In the genomic region with DNA sequence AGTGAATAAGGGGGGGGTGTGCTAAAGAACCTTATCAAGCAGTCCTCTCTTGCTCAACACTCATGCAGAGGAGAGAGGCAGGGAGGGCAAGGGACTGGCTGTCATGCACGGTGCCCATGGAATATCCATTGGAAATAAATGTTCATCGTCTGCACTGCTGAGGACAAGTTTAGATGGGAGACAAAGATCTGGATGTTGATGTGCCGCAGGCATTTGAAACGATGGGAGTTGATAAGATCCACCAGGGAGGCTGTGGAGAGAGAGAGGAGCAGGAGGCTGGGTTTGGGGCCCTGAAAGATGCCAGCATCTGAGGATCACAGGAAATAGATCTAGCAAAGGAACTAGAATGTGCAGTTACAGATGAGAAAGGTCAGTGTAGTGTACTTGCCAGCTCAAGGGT, we compare ENCODE assay signal across 20 cellular contexts.
"Had no signal": no experiment of that assay in that cellular context is flagged by ENCODE, and none has a peak within 500 bp of the region (broad histone marks: within the 10 kb centered on the region; RNA-seq: fewer than 3 reads in every experiment).

No MANE protein-coding gene starts in this region.

- ATAC-seq: K562 had no signal

- H3K4me3 ChIP-seq: K562, SJSA1 had no signal

- DNase-seq: MM.1S, NCI-H1092, NCI-H1105 treated with DMSO at 0.1 percent for 48 hours, NCI-H1436, NCI-H187, NCI-H2029, NCI-H2081 treated with DMSO at 0.1 percent for 48 hours, NCI-H2171, NCI-H226, NCI-H446, NCI-H510A, NCI-H524 treated with DMSO at 0.1 percent for 48 hours, NCI-H69, NCI-H774, Right ventricle myocardium superior, RPMI8226, SIG-M5 had no signal

- H3K27me3 Mint-ChIP-seq: IgD-negative memory B cell had no signal
